In the genomic region with DNA sequence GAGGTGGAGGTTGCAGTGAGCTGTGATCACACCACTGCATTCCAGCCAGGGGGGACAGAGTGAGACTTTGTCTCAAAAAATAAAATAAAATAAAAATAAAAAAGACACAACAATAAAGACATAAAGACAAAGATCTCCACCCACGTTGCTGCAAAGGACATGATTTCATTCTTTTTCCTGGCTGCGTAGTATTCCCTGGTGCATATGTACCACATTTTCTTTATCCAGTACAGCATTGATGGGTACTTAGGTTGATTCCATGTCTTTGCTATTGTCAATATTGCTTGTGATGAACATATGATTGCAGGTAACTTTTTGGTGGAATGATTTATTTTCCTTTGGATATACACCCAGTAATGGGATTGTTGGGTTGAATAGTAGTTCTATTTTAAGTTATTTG, we compare ENCODE assay signal across 37 cellular contexts. TPM values are rescaled to one million over a fixed set of nuclear protein-coding genes. Genes with fewer than 3 reads are reported as not detected.
"Had no signal": no experiment of that assay in that cellular context is flagged by ENCODE, and none has a peak within 500 bp of the region (broad histone marks: within the 10 kb centered on the region; RNA-seq: fewer than 3 reads in every experiment).

No MANE protein-coding gene starts in this region.

- H3K9me3 ChIP-seq: MG63 had no signal

- H3K4me3 ChIP-seq: MG63 had no signal

- DNase-seq: MG63, MM.1S, MV-4-11, NCI-H1048, NCI-H1092, NCI-H1092 treated with DMSO at 0.1 percent for 48 hours, NCI-H1105, NCI-H1105 treated with DMSO at 0.1 percent for 48 hours, NCI-H1417, NCI-H1417 treated with DMSO at 0.1 percent for 48 hours, NCI-H1436, NCI-H1436 treated with DMSO at 0.1 percent for 48 hours, NCI-H146, NCI-H1694, NCI-H1694 treated with DMSO at 0.1 percent for 48 hours, NCI-H187, NCI-H187 treated with DMSO at 0.1 percent for 48 hours, NCI-H1930, NCI-H2029, NCI-H2029 treated with DMSO at 0.1 percent for 48 hours, NCI-H2081, NCI-H2081 treated with DMSO at 0.1 percent for 48 hours, NCI-H2107, NCI-H2171, NCI-H2171 treated with DMSO at 0.1 percent for 48 hours, NCI-H2227 treated with DMSO at 0.1 percent for 48 hours, NCI-H226, NCI-H345, NCI-H446, NCI-H446 treated with DMSO at 0.1 percent for 48 hours, NCI-H510A, NCI-H510A treated with DMSO at 0.1 percent for 48 hours, NCI-H524, NCI-H524 treated with DMSO at 0.1 percent for 48 hours, NCI-H526, NCI-H526 treated with DMSO at 0.1 percent for 48 hours had no signal

- H3K36me3 ChIP-seq: MG63 had no signal

- H3K27me3 ChIP-seq: MG63 had no signal

RNA-seq across cellular contexts. Expression of gene CCDC3, which starts 42.0 kb away (rescaled TPM):
- total RNA-seq: MCF 10A had no signal
